In genomic region chr11:44600739-44601416, GRCh38 we compare ENCODE assay signal across 8 cellular contexts. TPM values are rescaled to one million over a fixed set of nuclear protein-coding genes. Genes with fewer than 3 reads are reported as not detected.
DNase-seq lines count a peak whose midpoint lies in the region; ATAC-seq and TF ChIP-seq lines count a peak whose summit lies in the region.

No MANE protein-coding gene starts in this region.

- no peak overlapping the region for H3K9ac ChIP-seq in MM.1S (ENCODE audit: low read length)

- H3K27me3 ChIP-seq in SJCRH30 (no peaks in the 10 kb centered on the region), MM.1S (replicated peaks; ENCODE audit: insufficient read depth, low read length) (no peaks in the 10 kb centered on the region), hepatocyte (no peaks in the 10 kb centered on the region)

- no peak overlapping the region for H3K4me3 ChIP-seq in SJCRH30
- H3K4me3 ChIP-seq in MM.1S (ENCODE audit: low read length) = no peak overlapping the region
- no peak overlapping the region for H3K4me3 ChIP-seq in hepatocyte

- H3K27ac Mint-ChIP-seq in neural crest cell (ENCODE audit: unreplicated experiment) = no peak overlapping the region

- no peak overlapping the region for H3K4me2 ChIP-seq in MM.1S (ENCODE audit: low read depth, low read length)
- no peak overlapping the region for H3K4me2 ChIP-seq in hepatocyte

- H3K27ac ChIP-seq in SJCRH30 = peak overlapping the region; percentile 87
- H3K27ac ChIP-seq in MM.1S (ENCODE audit: low read length) = no peak overlapping the region
- no peak overlapping the region for H3K27ac ChIP-seq in hepatocyte

- H3K4me1 ChIP-seq in SJCRH30 (peaks cover 66% of the 10 kb centered on the region), MM.1S (ENCODE audit: low read length) (peaks cover 21% of the 10 kb centered on the region), hepatocyte (ENCODE audit: insufficient read depth) (peaks cover 17% of the 10 kb centered on the region)

- ATAC-seq in GM18870 (IDR thresholded peaks at IDR 0.05; ENCODE audit: unreplicated experiment) = peak; percentile 32
- peak; percentile 37 for ATAC-seq in HG02763 (IDR thresholded peaks at IDR 0.05; ENCODE audit: unreplicated experiment)
- ATAC-seq in GM19455 (IDR thresholded peaks at IDR 0.05; ENCODE audit: unreplicated experiment) = no peak

- H3F3A ChIP-seq in MM.1S (ENCODE audit: insufficient read depth, low read length) = peaks cover 9% of the 10 kb centered on the region

- H3K4me1 Mint-ChIP-seq in neural crest cell = peaks cover 43% of the 10 kb centered on the region

- H3K36me3 ChIP-seq in SJCRH30 = peaks cover 31% of the 10 kb centered on the region
- peaks cover 3% of the 10 kb centered on the region; the same call in 1 of the 2 replicates for H3K36me3 ChIP-seq in MM.1S (replicated peaks; ENCODE audit: insufficient read depth, low read length)
- H3K36me3 ChIP-seq in hepatocyte (replicated peaks; ENCODE audit: insufficient read depth, low read depth) = no peaks in the 10 kb centered on the region

- H3K36me3 Mint-ChIP-seq in neural crest cell (ENCODE audit: low read depth) = no peaks in the 10 kb centered on the region

- DNase-seq in SJCRH30 = peak; percentile 99 to 100
- DNase-seq in neural crest cell (ENCODE audit: low read depth, low spot score) = peak; percentile 25
- no peak for DNase-seq in MM.1S
- DNase-seq in SHP77 treated with DMSO at 0.1 percent for 48 hours (lab: John Stamatoyannopoulos, UW) = no peak
- DNase-seq in hepatocyte (ENCODE audit: low spot score) = no peak

- H3K79me2 ChIP-seq in MM.1S (ENCODE audit: low read length) (peaks cover 10% of the 10 kb centered on the region; the same call in 1 of the 2 replicates), hepatocyte (no peaks in the 10 kb centered on the region)

- H2AFZ ChIP-seq in MM.1S (ENCODE audit: low read length) (no peak overlapping the region), hepatocyte (no peak overlapping the region)

- no peaks in the 10 kb centered on the region for H4K20me1 ChIP-seq in MM.1S (ENCODE audit: insufficient read depth, low read length)
- H4K20me1 ChIP-seq in hepatocyte (ENCODE audit: insufficient read depth, poor library complexity, severe bottlenecking) = no peaks in the 10 kb centered on the region

- no peaks in the 10 kb centered on the region for H3K9me3 Mint-ChIP-seq in neural crest cell

- TF ChIP-seq CTCF in neural crest cell (conservative IDR thresholded peaks at IDR 0.05) (no peak), MM.1S (IDR thresholded peaks at IDR 0.05; ENCODE audit: low read length) (no peak), hepatocyte (IDR thresholded peaks at IDR 0.05; ENCODE audit: poor library complexity) (no peak)

- WGBS in hepatocyte (ENCODE audit: low lambda C conversion rate, missing lambda C conversion rate) = 78% methylated on average over 11 of the region's 11 CpGs

- H3K9me3 ChIP-seq in SJCRH30 (replicated peaks) (no peaks in the 10 kb centered on the region), MM.1S (replicated peaks; ENCODE audit: insufficient read depth, low read length) (no peaks in the 10 kb centered on the region), hepatocyte (ENCODE audit: low read depth) (no peaks in the 10 kb centered on the region)

- no peaks in the 10 kb centered on the region for H3K27me3 Mint-ChIP-seq in neural crest cell (ENCODE audit: low read depth)

- H3K9me2 ChIP-seq in MM.1S (replicated peaks; ENCODE audit: insufficient read depth, low read length) = no peaks in the 10 kb centered on the region
- H3K9me2 ChIP-seq in hepatocyte (replicated peaks; ENCODE audit: insufficient read depth) = no peaks in the 10 kb centered on the region

- H3K4me3 Mint-ChIP-seq in neural crest cell = peak overlapping the region; percentile 54

RNA-seq across cellular contexts. Expression of gene CD82, which starts 35.4 kb away (rescaled TPM):
- 81.8 and 90.6 TPM in 2 replicates for total RNA-seq in SJCRH30 (2014; rRNA removed; shearing (Covaris generic))
- total RNA-seq in neural crest cell = 10.3 and 14.1 TPM in 2 replicates
- total RNA-seq in hepatocyte = 32.8 and 38.7 TPM in 2 replicates
- polyA plus RNA-seq in hepatocyte = 157 and 202 TPM in 2 replicates

Comparison
In these comparisons a context has a peak if more than half of its experiments do, and no peak if none do; other contexts are left out.
1. DNase-seq: peak in SJCRH30 (2 of 2) and neural crest cell (single experiment); none in MM.1S (single experiment), SHP77 treated with DMSO at 0.1 percent for 48 hours (single experiment) and hepatocyte (single experiment).